Comparison of ENCODE assay signal across 1 cellular context in genomic region chr17:62653002-62653830, GRCh38.
TF ChIP-seq lines count a peak whose summit lies in the region.

No MANE protein-coding gene starts in this region.

TF ChIP-seq in K562, 482 proteins besides CTCF, POLR2A, EP300 and RAD21 (continued from another document):
- TF ChIP-seq NCOA4 (IDR thresholded peaks at IDR 0.05; ENCODE audit: partially characterized antibody) (no peak), RCOR1 (IDR thresholded peaks at IDR 0.05; ENCODE audit: borderline replicate concordance in 1 of 2, low read depth in 2 of 2, low read length in 2 of 2) (peak; percentile 55 to 93; a peak in 3 of 4 replicates), EGR1 (conservative IDR thresholded peaks at IDR 0.05) (peak; percentile 61), NFE2 (IDR thresholded peaks at IDR 0.05; ENCODE audit: low read depth) (peak; percentile 40), MGA (IDR thresholded peaks at IDR 0.05) (peak; percentile 51; the same call in 1 of the 2 replicates), ZNF143 (CRISPR knock-in tag; IDR thresholded peaks at IDR 0.05) (0 out of 2 replicates have a peak, but pooled peaks have one; percentile 30), MEIS2 (IDR thresholded peaks at IDR 0.05; ENCODE audit: partially characterized antibody) (peak; percentile 84), VEZF1 (CRISPR knock-in tag; IDR thresholded peaks at IDR 0.05) (peak; percentile 91), LEF1 (IDR thresholded peaks at IDR 0.05) (no peak), SREBF1 (IDR thresholded peaks at IDR 0.05; ENCODE audit: borderline replicate concordance, low read depth, low read length) (no peak), HDAC2 (IDR thresholded peaks at IDR 0.05) (peak; percentile 67), ZBTB7A (IDR thresholded peaks at IDR 0.05; ENCODE audit: borderline replicate concordance, control insufficient read depth, low read depth, low read length) (peak; percentile 16; the same call in 1 of the 2 replicates), KDM5B (IDR thresholded peaks at IDR 0.05; ENCODE audit: insufficient replicate concordance, low read depth, low read length) (no peak), STAT5A (IDR thresholded peaks at IDR 0.05; ENCODE audit: borderline replicate concordance, low read length) (peak; percentile 56; the same call in 1 of the 2 replicates), PKNOX1 (IDR thresholded peaks at IDR 0.05) (peak; percentile 76), TCF3 (CRISPR knock-in tag; IDR thresholded peaks at IDR 0.05) (peak; percentile 39; the same call in 1 of the 2 replicates), CBFA2T3 (IDR thresholded peaks at IDR 0.05) (peak; percentile 55), HDAC1 (IDR thresholded peaks at IDR 0.05) (peak in 1 of 2 experiments; percentile 63; a peak in 2 of 4 replicates), NUFIP1 (IDR thresholded peaks at IDR 0.05; ENCODE audit: partially characterized antibody) (no peak), CTBP1 (IDR thresholded peaks at IDR 0.05; ENCODE audit: borderline replicate concordance) (0 out of 2 replicates have a peak, but pooled peaks have one; percentile 18), GTF2E2 (tag; IDR thresholded peaks at IDR 0.05) (no peak)
